8 cellular contexts compared by ENCODE assay signal in genomic region chr11:36289226-36289852, GRCh38. TPM values are rescaled to one million over a fixed set of nuclear protein-coding genes. Genes with fewer than 3 reads are reported as not detected.
A peak's percentile ranks its signal among the peaks of the same experiment; 100 is the strongest.
DNase-seq lines count a peak whose midpoint lies in the region; ATAC-seq and TF ChIP-seq lines count a peak whose summit lies in the region.

COMMD9 (minus strand) TSS chr11:36289424; CDS start chr11:36289412, 12 bp downstream.

- peak within 1 kb of the TSS; percentile 76 for H3K4me2 ChIP-seq in parathyroid adenoma (ENCODE audit: low read length)

- peaks cover 14% of the 10 kb centered on the region for H3K4me1 ChIP-seq in adipocyte (ENCODE audit: control insufficient read depth, insufficient read depth, low read length)
- peaks cover 4% of the 10 kb centered on the region for H3K4me1 ChIP-seq in cardiac muscle cell (ENCODE audit: low read depth)
- H3K4me1 ChIP-seq in parathyroid adenoma = no peaks in the 10 kb centered on the region
- H3K4me1 ChIP-seq in tibial nerve = peaks cover 0 to 25% (median 15%) of the 10 kb centered on the region in 4 donors

- H3K27me3 ChIP-seq in adipocyte (replicated peaks; ENCODE audit: control insufficient read depth, insufficient read depth, low read length) = no peaks in the 10 kb centered on the region
- H3K27me3 ChIP-seq in cardiac muscle cell = peaks cover 19% of the 10 kb centered on the region
- no peaks in the 10 kb centered on the region for H3K27me3 ChIP-seq in parathyroid adenoma (ENCODE audit: control insufficient read depth, insufficient read depth, low read length)
- H3K27me3 ChIP-seq in tibial nerve = no peaks in the 10 kb centered on the region

- TF ChIP-seq POLR2A in tibial nerve (IDR thresholded peaks at IDR 0.05) = peak in 1 of 2 donors; percentile 58

- TF ChIP-seq CTCF in GM12865 (IDR thresholded peaks at IDR 0.05; ENCODE audit: insufficient read depth, low read depth, low read length, missing control alignments) = no peak
- TF ChIP-seq CTCF in cardiac muscle cell (IDR thresholded peaks at IDR 0.05; ENCODE audit: low read depth, low read length) = no peak
- TF ChIP-seq CTCF in parathyroid adenoma (IDR thresholded peaks at IDR 0.05) = no peak
- TF ChIP-seq CTCF in tibial nerve (IDR thresholded peaks at IDR 0.05) = no peak

- DNase-seq in GM12865 (ENCODE audit: low read depth) (peak; percentile 94), NCI-H1417 treated with DMSO at 0.1 percent for 48 hours (lab: John Stamatoyannopoulos, UW) (peak; percentile 57), SW480 (ENCODE audit: low spot score) (peak; percentile 95), adipocyte (ENCODE audit: low read depth) (peak; percentile 98), cardiac muscle cell (ENCODE audit: low read depth in 1 of 2, low spot score in 1 of 2) (peak; percentile 94 to 95), tibial nerve (ENCODE audit: low spot score in 2 of 2) (peak; percentile 87 to 94)

- TF ChIP-seq EP300 in tibial nerve (IDR thresholded peaks at IDR 0.05) = peak in 1 of 2 donors; percentile 94

- peak; percentile 99 for ATAC-seq in HG02763 (IDR thresholded peaks at IDR 0.05; ENCODE audit: unreplicated experiment)

- H3K27ac ChIP-seq in cardiac muscle cell (peak within 1 kb of the TSS; percentile 61), parathyroid adenoma (peak within 1 kb of the TSS; percentile 37), tibial nerve (peak within 1 kb of the TSS in 1 of 4 donors; percentile 72)

- H3K36me3 ChIP-seq in adipocyte (ENCODE audit: control insufficient read depth, insufficient read depth, low read length, severe bottlenecking) = no peaks in the 10 kb centered on the region
- no peaks in the 10 kb centered on the region for H3K36me3 ChIP-seq in cardiac muscle cell
- no peaks in the 10 kb centered on the region for H3K36me3 ChIP-seq in parathyroid adenoma (ENCODE audit: control insufficient read depth, insufficient read depth, low read length)
- no peaks in the 10 kb centered on the region for H3K36me3 ChIP-seq in tibial nerve

- peak within 1 kb of the TSS; percentile 90 for H3K4me3 ChIP-seq in GM12865 (ENCODE audit: low read depth, low read length)
- peak within 1 kb of the TSS; percentile 97 for H3K4me3 ChIP-seq in adipocyte (ENCODE audit: low read length)
- peak within 1 kb of the TSS; percentile 72 for H3K4me3 ChIP-seq in cardiac muscle cell
- H3K4me3 ChIP-seq in parathyroid adenoma (ENCODE audit: low read depth, low read length) = peak within 1 kb of the TSS; percentile 71
- H3K4me3 ChIP-seq in tibial nerve = peak within 1 kb of the TSS; percentile 39 to 79 (median 60)

- no peaks in the 10 kb centered on the region for H3K9me3 ChIP-seq in adipocyte (ENCODE audit: control insufficient read depth, low read length)
- H3K9me3 ChIP-seq in cardiac muscle cell (ENCODE audit: low read depth) = no peaks in the 10 kb centered on the region
- H3K9me3 ChIP-seq in parathyroid adenoma (ENCODE audit: control insufficient read depth, low read length) = no peaks in the 10 kb centered on the region
- H3K9me3 ChIP-seq in tibial nerve = no peaks in the 10 kb centered on the region

- H2AFZ ChIP-seq in parathyroid adenoma = peak within 1 kb of the TSS; percentile 90

- H3K9ac ChIP-seq in adipocyte (ENCODE audit: low read length) = peak within 1 kb of the TSS; percentile 91
- H3K9ac ChIP-seq in parathyroid adenoma = no peak within 1 kb of the TSS

- peaks cover 4% of the 10 kb centered on the region for H3K79me2 ChIP-seq in parathyroid adenoma

- 1 to 2% methylated on average over 30 of the region's 31 CpGs for WGBS in tibial nerve, 2 donors

RNA-seq across cellular contexts. Expression of gene COMMD9, which starts in this region (rescaled TPM):
- 34.2 and 45.1 TPM in 2 replicates for total RNA-seq in cardiac muscle cell
- polyA plus RNA-seq in cardiac muscle cell = 60.0 and 84.9 TPM in 2 replicates
- total RNA-seq in tibial nerve = 10 to 100 TPM; 36.9 to 58.0 (median 47.8) TPM
